ENCODE assay signal across 9 cellular contexts in genomic region chr18:6355789-6356589, GRCh38. TPM values are rescaled to one million over a fixed set of nuclear protein-coding genes. Genes with fewer than 3 reads are reported as not detected.
DNase-seq lines count a peak whose midpoint lies in the region; ATAC-seq and TF ChIP-seq lines count a peak whose summit lies in the region.
"Had no signal": no experiment of that assay in that cellular context is flagged by ENCODE, and none has a peak within 500 bp of the region (broad histone marks: within the 10 kb centered on the region; RNA-seq: fewer than 3 reads in every experiment).

No MANE protein-coding gene starts in this region.

- H3K27ac ChIP-seq in hepatocyte (no peak overlapping the region), psoas muscle (no peak overlapping the region)

- peaks cover 0 to 2% (median 0%) of the 10 kb centered on the region in 9 donors for H3K9me3 Mint-ChIP-seq in naive thymus-derived CD8-positive, alpha-beta T cell

- POLR2A ChIA-PET in naive thymus-derived CD8-positive, alpha-beta T cell (lab: Charles Lee) = no interaction called here

- no peaks in the 10 kb centered on the region for H3K36me3 ChIP-seq in hepatocyte (replicated peaks; ENCODE audit: insufficient read depth, low read depth)
- no peaks in the 10 kb centered on the region for H3K36me3 ChIP-seq in psoas muscle (ENCODE audit: insufficient read depth in 1 of 2, low read depth in 1 of 2)

- H4K20me1 ChIP-seq in hepatocyte (ENCODE audit: insufficient read depth, poor library complexity, severe bottlenecking) = no peaks in the 10 kb centered on the region

- H3K9me3 ChIP-seq in hepatocyte (ENCODE audit: low read depth) (no peaks in the 10 kb centered on the region), psoas muscle (no peaks in the 10 kb centered on the region)

- intact Hi-C loops in psoas muscle (cut with DNase I) = no loop called here

- H3K4me1 ChIP-seq in hepatocyte (ENCODE audit: insufficient read depth) = no peaks in the 10 kb centered on the region
- no peaks in the 10 kb centered on the region for H3K4me1 ChIP-seq in psoas muscle

- H3K4me3 Mint-ChIP-seq in naive thymus-derived CD8-positive, alpha-beta T cell = no peak overlapping the region

- H3K4me1 Mint-ChIP-seq in naive thymus-derived CD8-positive, alpha-beta T cell = peaks cover 0 to 2% (median 0%) of the 10 kb centered on the region in 4 donors

- H3K27me3 ChIP-seq in hepatocyte (no peaks in the 10 kb centered on the region), psoas muscle (ENCODE audit: insufficient read depth in 3 of 3, low read length in 2 of 3) (no peaks in the 10 kb centered on the region)

- no peak overlapping the region for H3K4me2 ChIP-seq in hepatocyte

- H2AFZ ChIP-seq in hepatocyte = no peak overlapping the region

- WGBS in hepatocyte (ENCODE audit: low lambda C conversion rate, missing lambda C conversion rate) = 81% methylated on average over 9 of the region's 9 CpGs
- WGBS in psoas muscle, 3 donors = 84 to 90% (median 87%) methylated on average over 9 of the region's 9 CpGs

- H3K4me3 ChIP-seq in hepatocyte (no peak overlapping the region), psoas muscle (no peak overlapping the region)

- DNase-seq in DMS53 (lab: John Stamatoyannopoulos, UW) (peak; percentile 88), HT1080 (ENCODE audit: low read depth) (peak; percentile 80), hepatocyte (ENCODE audit: low spot score) (peak; percentile 40), HPDE6-E6E7 (ENCODE audit: extremely low spot score) (no peak), mucosa of gallbladder (ENCODE audit: low spot score) (no peak), psoas muscle (no peak)
- DNase-seq in naive thymus-derived CD8-positive, alpha-beta T cell = no peak

- no peaks in the 10 kb centered on the region for H3K36me3 Mint-ChIP-seq in naive thymus-derived CD8-positive, alpha-beta T cell

- no peaks in the 10 kb centered on the region for H3K9me2 ChIP-seq in hepatocyte (replicated peaks; ENCODE audit: insufficient read depth)

- no peak overlapping the region for H3K27ac Mint-ChIP-seq in naive thymus-derived CD8-positive, alpha-beta T cell

- peaks cover 8% of the 10 kb centered on the region for H3K79me2 ChIP-seq in hepatocyte

- ATAC-seq in GM21447 (IDR thresholded peaks at IDR 0.05; ENCODE audit: unreplicated experiment) (peak; percentile 48), psoas muscle (no peak)
- no peak for ATAC-seq in naive thymus-derived CD8-positive, alpha-beta T cell

- TF ChIP-seq CTCF in hepatocyte (IDR thresholded peaks at IDR 0.05; ENCODE audit: poor library complexity) = no peak
- TF ChIP-seq CTCF in psoas muscle (IDR thresholded peaks at IDR 0.05) = no peak

- H3K27me3 Mint-ChIP-seq in naive thymus-derived CD8-positive, alpha-beta T cell = no peaks in the 10 kb centered on the region

RNA-seq across cellular contexts. Expression of gene L3MBTL4, which starts 58.7 kb away (rescaled TPM):
- total RNA-seq in HT1080 (2014; rRNA removed; shearing (Covaris generic)) = 0.43 TPM in 1 of 2 replicates, not detected in the other
- 0.15 and 0.28 TPM in 2 replicates for polyA plus RNA-seq in HT1080 (2015; cell fraction: cytosol; rRNA removed)
- 0.06 and 0.27 TPM in 2 replicates for polyA plus RNA-seq in HT1080 (2015; cell fraction: nucleus; rRNA removed)
- total RNA-seq in hepatocyte (7.6 and 14.1 TPM in 2 replicates), mucosa of gallbladder (16.1 TPM), psoas muscle (1 to 10 TPM in 2 of 4 donors, under 1 TPM in 2; 0.20 to 1.3 (median 0.80) TPM)
- polyA plus RNA-seq in hepatocyte (4.1 and 4.8 TPM in 2 replicates), psoas muscle (under 1 TPM; 0.04 to 0.22 (median 0.09) TPM)
- under 1 TPM; 0.18 to 0.85 TPM for total RNA-seq in naive thymus-derived CD8-positive, alpha-beta T cell
- polyA plus RNA-seq in naive thymus-derived CD8-positive, alpha-beta T cell = under 1 TPM in 1 of 3 donors, not detected in 2; 0.13 TPM
- polyA plus RNA-seq: BJ had no signal

Comparison
In these comparisons a context has a peak if more than half of its experiments do, and no peak if none do; other contexts are left out.
1. DNase-seq: peak in DMS53 (single experiment), HT1080 (single experiment) and hepatocyte (single experiment); none in naive thymus-derived CD8-positive, alpha-beta T cell (0 of 10), HPDE6-E6E7 (single experiment), mucosa of gallbladder (single experiment) and psoas muscle (0 of 2).